ENCODE assay signal across 8 cellular contexts in the genomic region with DNA sequence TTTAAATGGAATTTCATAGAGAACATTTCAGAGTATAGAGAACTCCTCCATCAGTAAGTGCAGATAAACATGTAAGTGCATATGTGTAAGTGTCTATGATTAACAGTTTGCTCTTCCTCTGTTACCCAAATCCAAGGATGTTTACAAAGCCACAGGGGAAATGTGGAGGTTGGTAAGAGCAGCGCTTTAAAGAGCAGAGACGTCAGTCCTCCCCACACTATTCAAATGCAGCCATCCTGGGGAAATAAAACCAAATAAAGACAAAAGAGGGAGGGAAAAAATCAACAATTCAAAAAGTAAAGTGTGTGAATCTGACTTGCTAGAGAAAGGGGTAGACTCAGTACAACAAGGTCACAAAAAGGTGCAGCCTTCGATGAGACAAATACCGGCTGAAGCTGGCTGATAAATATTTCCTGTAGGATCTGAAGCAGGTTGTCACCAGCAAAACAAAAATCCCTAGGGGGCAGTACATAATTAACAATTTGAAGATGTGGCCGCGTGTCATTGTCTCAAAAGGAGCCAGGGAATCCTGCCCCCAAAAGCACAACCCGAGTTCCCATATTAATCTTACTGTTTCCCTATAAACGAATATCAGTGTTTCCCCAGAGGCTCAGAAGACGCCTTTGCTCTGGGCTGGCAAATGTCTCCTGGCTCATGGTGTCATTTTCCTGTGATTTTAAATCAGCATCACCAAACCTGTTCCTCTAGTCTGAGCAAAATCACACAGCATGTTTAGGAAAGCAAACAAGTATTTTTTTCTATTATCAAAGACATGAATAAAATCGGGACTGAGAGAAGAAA.
DNase-seq lines count a peak whose midpoint lies in the region; ATAC-seq, FAIRE-seq and TF ChIP-seq lines count a peak whose summit lies in the region.

No MANE protein-coding gene starts in this region.

- no peak overlapping the region for H3K4me3 ChIP-seq in bronchial epithelial cell (ENCODE audit: low read depth, low read length)

- no peaks in the 10 kb centered on the region for H3K36me3 ChIP-seq in bronchial epithelial cell (ENCODE audit: control insufficient read depth, insufficient read depth, low read length)

- peak; percentile 54 for DNase-seq in SIG-M5 treated with dmso at 0.1 percent for 504 hours (lab: John Stamatoyannopoulos, UW; ENCODE audit: unreplicated experiment)
- DNase-seq in SIG-M5 (lab: John Stamatoyannopoulos, UW): no peak
- peak; percentile 43 for DNase-seq in NCI-H2196 treated with DMSO at 0.1 percent for 48 hours (lab: John Stamatoyannopoulos, UW; ENCODE audit: unreplicated experiment)
- peak; percentile 59 for DNase-seq in bronchial epithelial cell (ENCODE audit: low read depth)
- DNase-seq in myocyte (ENCODE audit: low read depth): peak; percentile 66
- no peak for DNase-seq in activated CD8-positive, alpha-beta memory T cell treated with anti-CD3 and anti-CD28 coated beads, Interleukin-2, amount 50 U/mL, for 48 hours
- no peak for DNase-seq in NCI-H187 (lab: John Stamatoyannopoulos, UW)

- no peak for FAIRE-seq in bronchial epithelial cell (lab: Jason Lieb, UNC)

- ATAC-seq in HG02763 (IDR thresholded peaks at IDR 0.05; ENCODE audit: unreplicated experiment): no peak

- H3K27me3 ChIP-seq in bronchial epithelial cell (ENCODE audit: control insufficient read depth, insufficient read depth, low read length): no peaks in the 10 kb centered on the region

- peak; percentile 39 for TF ChIP-seq CTCF in bronchial epithelial cell (IDR thresholded peaks at IDR 0.05; ENCODE audit: insufficient read depth, low read length, severe bottlenecking)

Comparison
In these comparisons a context has a peak if more than half of its experiments do, and no peak if none do; other contexts are left out.
1. DNase-seq: peak in SIG-M5 treated with dmso at 0.1 percent for 504 hours (single experiment), NCI-H2196 treated with DMSO at 0.1 percent for 48 hours (single experiment), bronchial epithelial cell (single experiment) and myocyte (single experiment); none in SIG-M5 (single experiment), activated CD8-positive, alpha-beta memory T cell treated with anti-CD3 and anti-CD28 coated beads, Interleukin-2, amount 50 U/mL, for 48 hours (single experiment) and NCI-H187 (0 of 2).